ENCODE assay signal across 1 cellular context in the genomic region with DNA sequence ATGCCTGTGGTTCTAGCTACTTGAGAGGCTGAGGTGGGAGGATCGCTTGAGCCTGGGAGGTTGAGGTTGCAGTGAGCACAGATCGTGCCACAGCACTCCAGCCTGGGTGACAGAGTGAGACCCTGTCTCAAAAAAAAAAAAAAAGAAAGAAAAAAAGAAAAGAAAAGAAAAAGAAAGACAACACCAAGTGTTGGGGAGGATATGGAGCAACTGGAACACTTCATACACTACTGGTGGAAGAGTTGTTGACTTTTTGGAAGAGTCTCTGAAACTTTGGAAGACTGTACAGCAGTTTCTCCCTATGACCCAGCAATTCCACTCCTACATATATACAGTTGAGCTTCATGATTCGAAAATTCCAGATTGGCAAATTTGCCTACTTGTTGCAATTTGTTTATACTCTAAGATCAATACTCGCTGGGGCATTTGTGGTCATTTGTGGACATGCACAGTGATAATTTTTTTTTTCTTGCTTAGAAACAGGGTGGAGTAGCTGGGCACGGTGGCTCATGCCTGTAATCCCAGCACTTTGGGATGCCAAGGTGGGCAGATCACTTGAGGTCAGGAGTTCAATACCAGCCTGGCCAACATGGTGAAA. TPM values are rescaled to one million over a fixed set of nuclear protein-coding genes. Genes with fewer than 3 reads are reported as not detected.
"Had no signal": no experiment of that assay in that cellular context is flagged by ENCODE, and none has a peak within 500 bp of the region (broad histone marks: within the 10 kb centered on the region; RNA-seq: fewer than 3 reads in every experiment).

No MANE protein-coding gene starts in this region.

RNA-seq across cellular contexts. Expression of gene OLFM2, which starts 13.4 kb away (rescaled TPM):
- total RNA-seq: natural killer cell treated with Interleukin-12 subunit alpha and Interleukin-12 subunit beta and Interleukin-15 and Interleukin-18, amount 100 ng/mL, for 72 hours had no signal
